ENCODE assay signal across 15 cellular contexts in genomic region chr12:67792185-67792584, GRCh38.
A peak's percentile ranks its signal among the peaks of the same experiment; 100 is the strongest.
DNase-seq lines count a peak whose midpoint lies in the region; ATAC-seq lines count a peak whose summit lies in the region.
"Had no signal": no experiment of that assay in that cellular context is flagged by ENCODE, and none has a peak within 500 bp of the region (broad histone marks: within the 10 kb centered on the region; RNA-seq: fewer than 3 reads in every experiment).

No MANE protein-coding gene starts in this region.

- CTCF ChIA-PET in CD4-positive, alpha-beta memory T cell (lab: Charles Lee; ENCODE audit: partially characterized antibody), result interaction anchor here (0.9 to 1.2 kb wide), 3 partner anchors 15 to 1365 kb away, joined by 3 to 4 read pairs (median 3); no protein-coding TSS in a partner anchor

- peak in 3 of 5 donors; percentile 10 to 39 (median 22) for DNase-seq in CD4-positive, alpha-beta memory T cell
- DNase-seq in DMS53 (lab: John Stamatoyannopoulos, UW), result peak; percentile 99
- peak; percentile 31 for DNase-seq in NCI-H774 (lab: John Stamatoyannopoulos, UW)
- DNase-seq in NCI-H1417 treated with DMSO at 0.1 percent for 48 hours (lab: John Stamatoyannopoulos, UW), result no peak
- DNase-seq in RPMI8226, result no peak
- DNase-seq: ACHN, NCI-H1694 treated with DMSO at 0.1 percent for 48 hours, NCI-H446, SIG-M5 had no signal

- intact Hi-C loops in CD4-positive, alpha-beta memory T cell (cut with micrococcal nuclease), result no loop called here

- H3K9me3 Mint-ChIP-seq in CD4-positive, alpha-beta memory T cell, result peaks cover 0 to 15% (median 8%) of the 10 kb centered on the region in 8 donors

- POLR2A ChIA-PET in CD4-positive, alpha-beta memory T cell (lab: Charles Lee; ENCODE audit: partially characterized antibody), result no interaction called here

- peak overlapping the region in 6 of 8 donors; percentile 24 to 59 (median 49) for H3K4me3 Mint-ChIP-seq in CD4-positive, alpha-beta memory T cell
- H3K4me3 Mint-ChIP-seq: B cell; CD4-positive, alpha-beta T cell had no signal

- no peak overlapping the region for H3K4me3 ChIP-seq in CD4-positive, alpha-beta memory T cell (ENCODE audit: low read length in 2 of 2)
- H3K4me3 ChIP-seq in iPS-15b (ENCODE audit: low read depth, low read length), result peak overlapping the region; percentile 28
- H3K4me3 ChIP-seq: K562 had no signal

- H3K4me1 Mint-ChIP-seq in CD4-positive, alpha-beta memory T cell, result peaks cover 0 to 2% (median 0%) of the 10 kb centered on the region in 4 donors
- H3K4me1 Mint-ChIP-seq: B cell had no signal

- no peak overlapping the region for H3K9ac ChIP-seq in iPS-15b (ENCODE audit: low read depth, low read length)

- ATAC-seq in HG03045 (IDR thresholded peaks at IDR 0.05; ENCODE audit: unreplicated experiment), result no peak
- ATAC-seq: HCT116, K562 had no signal

- H3K27ac Mint-ChIP-seq in CD4-positive, alpha-beta memory T cell, result peak overlapping the region in 1 of 7 donors; percentile 6
- H3K27ac Mint-ChIP-seq: B cell; CD4-positive, alpha-beta T cell had no signal

- H3K27me3 Mint-ChIP-seq in CD4-positive, alpha-beta memory T cell, result peaks cover 0 to 4% of the 10 kb centered on the region in 2 donors
- H3K27me3 Mint-ChIP-seq: CD4-positive, alpha-beta T cell had no signal

- H3K27me3 ChIP-seq in CD4-positive, alpha-beta memory T cell (ENCODE audit: insufficient read depth, low read length), result no peaks in the 10 kb centered on the region
- H3K27me3 ChIP-seq in iPS-15b (ENCODE audit: control insufficient read depth, insufficient read depth, low read length), result no peaks in the 10 kb centered on the region

- no peaks in the 10 kb centered on the region for H3K9me3 ChIP-seq in CD4-positive, alpha-beta memory T cell (ENCODE audit: control insufficient read depth in 1 of 2, low read length in 2 of 2)
- no peaks in the 10 kb centered on the region for H3K9me3 ChIP-seq in iPS-15b (ENCODE audit: control insufficient read depth, insufficient read depth, low read length)

- H3K36me3 Mint-ChIP-seq in CD4-positive, alpha-beta memory T cell, result peaks cover 0 to 8% of the 10 kb centered on the region in 2 donors

- H3K36me3 ChIP-seq in CD4-positive, alpha-beta memory T cell (ENCODE audit: insufficient read depth, low read length), result no peaks in the 10 kb centered on the region
- no peaks in the 10 kb centered on the region for H3K36me3 ChIP-seq in iPS-15b (ENCODE audit: control insufficient read depth, insufficient read depth, low read length)

- H3K27ac ChIP-seq in CD4-positive, alpha-beta memory T cell (ENCODE audit: low read depth, low read length), result no peak overlapping the region

- H3K4me1 ChIP-seq in CD4-positive, alpha-beta memory T cell (ENCODE audit: insufficient read depth, low read length), result no peaks in the 10 kb centered on the region
- H3K4me1 ChIP-seq in iPS-15b (ENCODE audit: control insufficient read depth, insufficient read depth, low read length), result no peaks in the 10 kb centered on the region

Comparison
In these comparisons a context has a peak if more than half of its experiments do, and no peak if none do; other contexts are left out.
1. DNase-seq: peak in CD4-positive, alpha-beta memory T cell (3 of 5), DMS53 (single experiment) and NCI-H774 (single experiment); none in NCI-H1417 treated with DMSO at 0.1 percent for 48 hours (single experiment) and RPMI8226 (single experiment).